6 cellular contexts compared by ENCODE assay signal in genomic region chr19:55635334-55635717, GRCh38. TPM values are rescaled to one million over a fixed set of nuclear protein-coding genes. Genes with fewer than 3 reads are reported as not detected.
DNase-seq lines count a peak whose midpoint lies in the region; ATAC-seq and TF ChIP-seq lines count a peak whose summit lies in the region.

No MANE protein-coding gene starts in this region.

- DNase-seq in activated CD8-positive, alpha-beta memory T cell treated with anti-CD3 and anti-CD28 coated beads, Interleukin-2, amount 10 ng/mL, durations not matched to agents 7 days and 5 days = no peak
- no peak for DNase-seq in activated CD8-positive, alpha-beta memory T cell treated with anti-CD3 and anti-CD28 coated beads, Interleukin-2, amount 50 U/mL, for 48 hours
- DNase-seq in left ventricle myocardium superior = peak; percentile 29
- no peak for DNase-seq in tibial nerve (ENCODE audit: low spot score in 2 of 2)
- DNase-seq in HPDE6-E6E7 (ENCODE audit: extremely low spot score) = no peak
- no peak for DNase-seq in NCI-H2171 (lab: John Stamatoyannopoulos, UW)

- peaks cover 64% of the 10 kb centered on the region for H3K4me1 Mint-ChIP-seq in activated CD8-positive, alpha-beta memory T cell treated with anti-CD3 and anti-CD28 coated beads, Interleukin-2, amount 10 ng/mL, durations not matched to agents 7 days and 5 days

- ATAC-seq in activated CD8-positive, alpha-beta memory T cell treated with anti-CD3 and anti-CD28 coated beads, Interleukin-2, amount 10 ng/mL, durations not matched to agents 7 days and 5 days = no peak
- no peak for ATAC-seq in left ventricle myocardium superior

- H3K4me3 ChIP-seq in tibial nerve = peak overlapping the region; percentile 96 to 100 (median 99)

- CTCF ChIA-PET in activated CD8-positive, alpha-beta memory T cell treated with anti-CD3 and anti-CD28 coated beads, Interleukin-2, amount 10 ng/mL, durations not matched to agents 7 days and 5 days (lab: Charles Lee) = interaction anchor here (1.0 to 10.5 kb wide), 7 partner anchors 9 to 123 kb away, joined by 4 to 104 read pairs (median 31); partner anchors contain the start of genes CCDC106, FIZ1, U2AF2 and ZNF524

- intact Hi-C loops in left ventricle myocardium superior (cut with micrococcal nuclease) = no loop called here

- TF ChIP-seq EP300 in tibial nerve (IDR thresholded peaks at IDR 0.05) = no peak

- peaks cover 12% of the 10 kb centered on the region for H3K36me3 Mint-ChIP-seq in activated CD8-positive, alpha-beta memory T cell treated with anti-CD3 and anti-CD28 coated beads, Interleukin-2, amount 10 ng/mL, durations not matched to agents 7 days and 5 days

- peaks cover 0 to 5% (median 0%) of the 10 kb centered on the region in 3 donors for H3K36me3 ChIP-seq in tibial nerve

- peak overlapping the region; percentile 100 for H3K27ac Mint-ChIP-seq in activated CD8-positive, alpha-beta memory T cell treated with anti-CD3 and anti-CD28 coated beads, Interleukin-2, amount 10 ng/mL, durations not matched to agents 7 days and 5 days

- no peak for TF ChIP-seq CTCF in tibial nerve (IDR thresholded peaks at IDR 0.05)

- H3K27me3 ChIP-seq in tibial nerve = no peaks in the 10 kb centered on the region

- H3K9me3 Mint-ChIP-seq in activated CD8-positive, alpha-beta memory T cell treated with anti-CD3 and anti-CD28 coated beads, Interleukin-2, amount 10 ng/mL, durations not matched to agents 7 days and 5 days (ENCODE audit: low read depth) = no peaks in the 10 kb centered on the region

- peak overlapping the region; percentile 98 for H3K4me3 Mint-ChIP-seq in activated CD8-positive, alpha-beta memory T cell treated with anti-CD3 and anti-CD28 coated beads, Interleukin-2, amount 10 ng/mL, durations not matched to agents 7 days and 5 days

- H3K27me3 Mint-ChIP-seq in activated CD8-positive, alpha-beta memory T cell treated with anti-CD3 and anti-CD28 coated beads, Interleukin-2, amount 10 ng/mL, durations not matched to agents 7 days and 5 days = no peaks in the 10 kb centered on the region

- no peak for TF ChIP-seq POLR2A in tibial nerve (IDR thresholded peaks at IDR 0.05)

- H3K4me1 ChIP-seq in tibial nerve = peaks cover 0 to 71% (median 33%) of the 10 kb centered on the region in 4 donors

- no peaks in the 10 kb centered on the region for H3K9me3 ChIP-seq in tibial nerve

- WGBS in tibial nerve, 2 donors = 4 to 7% methylated on average over 9 of the region's 9 CpGs

- peak overlapping the region; percentile 98 to 100 (median 100) for H3K27ac ChIP-seq in tibial nerve

RNA-seq across cellular contexts. Expression of gene ZNF580, which starts 5.5 kb away (rescaled TPM):
- total RNA-seq in activated CD8-positive, alpha-beta memory T cell treated with anti-CD3 and anti-CD28 coated beads, Interleukin-2, amount 10 ng/mL, durations not matched to agents 7 days and 5 days = 10 to 100 TPM; 33.1 to 33.7 TPM
- total RNA-seq in left ventricle myocardium superior (12.3 TPM), tibial nerve (10 to 100 TPM; 24.1 to 67.5 (median 35.0) TPM)

RNA-seq across cellular contexts. Expression of gene ZNF581, which starts 8.1 kb away (rescaled TPM):
- total RNA-seq in activated CD8-positive, alpha-beta memory T cell treated with anti-CD3 and anti-CD28 coated beads, Interleukin-2, amount 10 ng/mL, durations not matched to agents 7 days and 5 days = 10 to 100 TPM; 23.7 to 25.4 TPM
- total RNA-seq in left ventricle myocardium superior (9.4 TPM), tibial nerve (10 to 100 TPM in 2 of 4 donors, 1 to 10 TPM in 2; 5.7 to 19.4 (median 8.8) TPM)

RNA-seq across cellular contexts. Expression of gene ZNF784, which starts 11.0 kb away (rescaled TPM):
- 1 to 10 TPM; 5.1 to 7.3 TPM for total RNA-seq in activated CD8-positive, alpha-beta memory T cell treated with anti-CD3 and anti-CD28 coated beads, Interleukin-2, amount 10 ng/mL, durations not matched to agents 7 days and 5 days
- total RNA-seq in left ventricle myocardium superior (13.4 TPM), tibial nerve (1 to 10 TPM; 1.5 to 6.9 (median 1.9) TPM)

RNA-seq across cellular contexts. Expression of gene CCDC106, which starts 12.7 kb away (rescaled TPM):
- total RNA-seq in activated CD8-positive, alpha-beta memory T cell treated with anti-CD3 and anti-CD28 coated beads, Interleukin-2, amount 10 ng/mL, durations not matched to agents 7 days and 5 days = 1 to 10 TPM; 5.9 TPM
- total RNA-seq in left ventricle myocardium superior = 16.8 TPM
- total RNA-seq in tibial nerve = 10 to 100 TPM; 14.5 to 39.6 (median 16.1) TPM

RNA-seq across cellular contexts. Expression of gene U2AF2, which starts 19.5 kb away (rescaled TPM):
- total RNA-seq in activated CD8-positive, alpha-beta memory T cell treated with anti-CD3 and anti-CD28 coated beads, Interleukin-2, amount 10 ng/mL, durations not matched to agents 7 days and 5 days = 100 to 1,000 TPM; 284 to 324 TPM
- total RNA-seq in left ventricle myocardium superior = 79.9 TPM
- 100 to 1,000 TPM; 115 to 242 (median 141) TPM for total RNA-seq in tibial nerve
